ENCODE assay signal across 1 cellular context in genomic region chr12:113932411-113933196, GRCh38.
TF ChIP-seq lines count a peak whose summit lies in the region.

No MANE protein-coding gene starts in this region.

TF ChIP-seq in K562, 482 proteins besides CTCF, POLR2A, EP300 and RAD21 (continued from another document and continues in another):
- TF ChIP-seq FOXP4 (CRISPR knock-in tag; IDR thresholded peaks at IDR 0.05; ENCODE audit: borderline replicate concordance) (no peak), ARID3A (IDR thresholded peaks at IDR 0.05; ENCODE audit: borderline replicate concordance, low read depth, low read length) (peak; percentile 91; the same call in 1 of the 2 replicates), TGIF2 (CRISPR knock-in tag; IDR thresholded peaks at IDR 0.05) (no peak), HES1 (IDR thresholded peaks at IDR 0.05; ENCODE audit: low read depth) (peak; percentile 77; the same call in 1 of the 2 replicates), PHF21A (IDR thresholded peaks at IDR 0.05; ENCODE audit: borderline replicate concordance, low read depth) (peak; percentile 80), ZNF444 (CRISPR knock-in tag; IDR thresholded peaks at IDR 0.05) (no peak), RCOR1 (IDR thresholded peaks at IDR 0.05; ENCODE audit: borderline replicate concordance in 1 of 2, low read depth in 2 of 2, low read length in 2 of 2) (peak; percentile 68 to 96; a peak in 3 of 4 replicates), KDM2B (CRISPR knock-in tag; IDR thresholded peaks at IDR 0.05) (no peak), HOMEZ (CRISPR knock-in tag; IDR thresholded peaks at IDR 0.05) (no peak), ZC3H4 (CRISPR knock-in tag; IDR thresholded peaks at IDR 0.05; ENCODE audit: borderline replicate concordance) (no peak), ARHGAP35 (IDR thresholded peaks at IDR 0.05; ENCODE audit: partially characterized antibody) (peak; percentile 20), DMBX1 (CRISPR knock-in tag; IDR thresholded peaks at IDR 0.05; ENCODE audit: borderline replicate concordance) (peak; percentile 92), MNT (conservative IDR thresholded peaks at IDR 0.05) (peak; percentile 38 to 79; a peak in 2 of 4 replicates), SRSF3 (IDR thresholded peaks at IDR 0.05; ENCODE audit: insufficient read depth, low read length) (no peak), THRA (IDR thresholded peaks at IDR 0.05) (no peak), SNIP1 (IDR thresholded peaks at IDR 0.05; ENCODE audit: low read depth) (no peak), KLF10 (CRISPR knock-in tag; IDR thresholded peaks at IDR 0.05) (no peak), ZBTB33 (CRISPR knock-in tag; IDR thresholded peaks at IDR 0.05) (no peak), HDAC3 (IDR thresholded peaks at IDR 0.05; ENCODE audit: borderline replicate concordance, partially characterized antibody) (peak; percentile 88), TAF7 (tag; IDR thresholded peaks at IDR 0.05) (no peak), MLX (CRISPR knock-in tag; conservative IDR thresholded peaks at IDR 0.05) (no peak), RFX5 (IDR thresholded peaks at IDR 0.05; ENCODE audit: low read depth, low read length) (no peak), EHMT2 (IDR thresholded peaks at IDR 0.05) (no peak), ZNF740 (CRISPR knock-in tag; IDR thresholded peaks at IDR 0.05) (no peak), ZNF740 (tag; IDR thresholded peaks at IDR 0.05) (peak in 1 of 2 experiments; percentile 77; a peak in 1 of 4 replicates), GTF2A2 (tag; IDR thresholded peaks at IDR 0.05) (no peak), ZNF224 (CRISPR knock-in tag; IDR thresholded peaks at IDR 0.05) (no peak), TRIM28 (IDR thresholded peaks at IDR 0.05) (no peak), ZNF551 (CRISPR knock-in tag; IDR thresholded peaks at IDR 0.05) (no peak), PHTF2 (CRISPR knock-in tag; IDR thresholded peaks at IDR 0.05) (no peak), DACH1 (IDR thresholded peaks at IDR 0.05; ENCODE audit: partially characterized antibody) (peak; percentile 46), RNF219 (CRISPR knock-in tag; IDR thresholded peaks at IDR 0.05) (no peak), GTF2F1 (IDR thresholded peaks at IDR 0.05; ENCODE audit: low read depth, low read length) (no peak), KAT7 (CRISPR knock-in tag; IDR thresholded peaks at IDR 0.05; ENCODE audit: borderline replicate concordance) (no peak), TBL1XR1 (IDR thresholded peaks at IDR 0.05; ENCODE audit: low read length in 2 of 2) (peak; percentile 43 to 89; a peak in 2 of 4 replicates), HIVEP1 (CRISPR knock-in tag; IDR thresholded peaks at IDR 0.05) (no peak), ZBTB5 (IDR thresholded peaks at IDR 0.05) (0 out of 2 replicates have a peak, but pooled peaks have one; percentile 13), ZNF449 (CRISPR knock-in tag; IDR thresholded peaks at IDR 0.05) (no peak), SAFB2 (IDR thresholded peaks at IDR 0.05; ENCODE audit: borderline replicate concordance, low read depth, low read length, severe bottlenecking) (no peak), ZBTB12 (CRISPR knock-in tag; IDR thresholded peaks at IDR 0.05) (0 out of 2 replicates have a peak, but pooled peaks have one; percentile 46)
